Comparison of ENCODE assay signal across 12 cellular contexts in genomic region chr2:160293401-160293911, GRCh38.
DNase-seq lines count a peak whose midpoint lies in the region; ATAC-seq and FAIRE-seq lines count a peak whose summit lies in the region.
"Had no signal": no experiment of that assay in that cellular context is flagged by ENCODE, and none has a peak within 500 bp of the region (broad histone marks: within the 10 kb centered on the region; RNA-seq: fewer than 3 reads in every experiment).

No MANE protein-coding gene starts in this region.

- peak overlapping the region; percentile 14 for H2BK120ac ChIP-seq in trophoblast cell (ENCODE audit: insufficient read depth, low read length, poor library complexity)

- no peak overlapping the region for H3K9ac ChIP-seq in trophoblast cell (ENCODE audit: low read length)

- H4K12ac ChIP-seq in trophoblast cell (ENCODE audit: low read depth, low read length), result no peak overlapping the region

- ATAC-seq in T-cell (replicated peaks in 1 of 4) (no peak), GM19397 (IDR thresholded peaks at IDR 0.05; ENCODE audit: unreplicated experiment) (no peak)

- peaks cover 9 to 20% of the 10 kb centered on the region in 2 experiments for H3K4me1 ChIP-seq in trophoblast cell (ENCODE audit: control insufficient read depth in 1 of 2, insufficient read depth in 2 of 2, low read length in 2 of 2)

- peak overlapping the region; percentile 59 for H3K14ac ChIP-seq in trophoblast cell (ENCODE audit: low read length)

- H2AFZ ChIP-seq in trophoblast cell (ENCODE audit: insufficient read depth, low read length, poor library complexity), result no peak overlapping the region

- FAIRE-seq in GM19239 (lab: Jason Lieb, UNC), result no peak
- FAIRE-seq: endometrium had no signal

- peak overlapping the region; percentile 35 for H3K18ac ChIP-seq in trophoblast cell (ENCODE audit: low read length)

- no peaks in the 10 kb centered on the region for H3K27me3 Mint-ChIP-seq in T-cell
- H3K27me3 Mint-ChIP-seq: activated CD4-positive, alpha-beta T cell treated with anti-CD3 and anti-CD28 coated beads, Interleukin-2, amount 10 ng/mL, durations not matched to agents 24 days and 14 days had no signal

- H2BK5ac ChIP-seq in trophoblast cell (ENCODE audit: low read depth, low read length, poor library complexity), result peak overlapping the region; percentile 15

- no peak overlapping the region for H3K4me3 Mint-ChIP-seq in T-cell
- H3K4me3 Mint-ChIP-seq: activated CD4-positive, alpha-beta T cell treated with anti-CD3 and anti-CD28 coated beads, Interleukin-2, amount 10 ng/mL, durations not matched to agents 24 days and 14 days had no signal

- H3K9me3 Mint-ChIP-seq in T-cell, result no peaks in the 10 kb centered on the region
- H3K9me3 Mint-ChIP-seq: activated CD4-positive, alpha-beta T cell treated with anti-CD3 and anti-CD28 coated beads, Interleukin-2, amount 10 ng/mL, durations not matched to agents 24 days and 14 days had no signal

- peaks cover 77% of the 10 kb centered on the region for H3K36me3 Mint-ChIP-seq in T-cell

- H3K36me3 ChIP-seq in trophoblast cell (ENCODE audit: control insufficient read depth in 1 of 2, insufficient read depth in 2 of 2, low read length in 2 of 2), result peaks cover 9 to 29% of the 10 kb centered on the region in 2 experiments

- no peak overlapping the region for H3K4me2 ChIP-seq in trophoblast cell (ENCODE audit: low read length)

- H3K4me1 Mint-ChIP-seq in T-cell, result peaks cover 64 to 65% (median 65%) of the 10 kb centered on the region in 3 donors

- H3K27me3 ChIP-seq in trophoblast cell (ENCODE audit: insufficient read depth, low read length), result no peaks in the 10 kb centered on the region

- H3K79me1 ChIP-seq in trophoblast cell (ENCODE audit: low read length), result peaks cover 10% of the 10 kb centered on the region

- POLR2A ChIA-PET in T-cell (lab: Charles Lee), result no interaction called here

- no CpG with 5 or more reads among the region's 5 CpGs for WGBS in trophoblast cell (ENCODE audit: extremely low coverage, insufficient coverage, insufficient read length)

- no peak overlapping the region for H4K91ac ChIP-seq in trophoblast cell (ENCODE audit: low read depth, low read length)

- no peak overlapping the region for H3K23ac ChIP-seq in trophoblast cell (ENCODE audit: low read length)

- no peak overlapping the region for H2AK5ac ChIP-seq in trophoblast cell (ENCODE audit: low read length)

- peak overlapping the region; percentile 6 for H4K8ac ChIP-seq in trophoblast cell (ENCODE audit: low read depth, low read length)

- peak overlapping the region; percentile 31 to 50 for H3K27ac Mint-ChIP-seq in T-cell

- CTCF ChIA-PET in T-cell (lab: Charles Lee), result interaction anchor here in 1 of 2 donors (0.6 kb wide), 1 partner anchor 93 kb away, joined by 3 read pairs; no protein-coding TSS in a partner anchor

- H3K4me3 ChIP-seq in trophoblast cell (ENCODE audit: low read depth, low read length), result no peak overlapping the region

- peak overlapping the region; percentile 55 for H2BK12ac ChIP-seq in trophoblast cell (ENCODE audit: low read length)

- H3K4ac ChIP-seq in trophoblast cell (ENCODE audit: low read depth, low read length), result no peak overlapping the region

- H3K79me2 ChIP-seq in trophoblast cell (ENCODE audit: control insufficient read depth, insufficient read depth, low read length, poor library complexity), result no peaks in the 10 kb centered on the region

- no peaks in the 10 kb centered on the region for H3K9me3 ChIP-seq in trophoblast cell (ENCODE audit: insufficient read depth, low read depth, low read length)

- H3K27ac ChIP-seq in trophoblast cell (ENCODE audit: low read depth, low read length), result peak overlapping the region; percentile 80

- peak; percentile 88 for DNase-seq in COLO829 (ENCODE audit: low spot score)
- DNase-seq in T-cell, result no peak
- peak; percentile 100 for DNase-seq in foreskin melanocyte
- DNase-seq in trophoblast cell, result peak; percentile 91 to 98
- no peak for DNase-seq in GM19239 (ENCODE audit: insufficient read length, low spot score)
- DNase-seq in GF-D8 (lab: John Stamatoyannopoulos, UW), result no peak
- DNase-seq in D341Med (ENCODE audit: low spot score), result no peak
- DNase-seq: DMS79, NCI-H526 had no signal

Comparison
In these comparisons a context has a peak if more than half of its experiments do, and no peak if none do; other contexts are left out.
1. DNase-seq: peak in COLO829 (single experiment), foreskin melanocyte (single experiment) and trophoblast cell (2 of 2); none in T-cell (0 of 34), GM19239 (single experiment), GF-D8 (single experiment) and D341Med (single experiment).